ENCODE assay signal across 18 cellular contexts in the genomic region with DNA sequence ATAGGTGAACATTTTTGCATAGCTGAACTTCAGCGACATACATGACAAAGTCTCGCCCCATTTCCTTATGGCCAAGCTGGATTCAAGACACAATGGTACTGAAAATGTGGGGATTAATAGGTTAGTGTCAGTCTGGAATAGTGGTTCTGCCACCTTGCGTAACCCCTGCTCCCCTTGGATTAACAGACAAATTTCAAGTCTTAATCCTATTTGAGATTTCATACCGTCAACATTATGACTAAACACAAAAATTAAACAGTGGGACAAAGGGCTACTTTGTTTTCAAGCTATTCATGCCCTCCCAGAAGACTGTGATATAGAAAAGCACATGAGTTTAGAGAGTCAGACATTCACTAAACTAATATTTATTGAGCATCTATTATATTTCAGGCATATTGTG.
DNase-seq lines count a peak whose midpoint lies in the region; ATAC-seq and TF ChIP-seq lines count a peak whose summit lies in the region.
"Had no signal": no experiment of that assay in that cellular context is flagged by ENCODE, and none has a peak within 500 bp of the region (broad histone marks: within the 10 kb centered on the region; RNA-seq: fewer than 3 reads in every experiment).

No MANE protein-coding gene starts in this region.

- peak overlapping the region in 9 of 11 experiments; percentile 4 to 98 (median 93); a peak in 14 of 22 replicates for H3K27ac ChIP-seq in BLaER1 treated with 17β-estradiol and CSF1 and Interleukin-3, amounts not matched to agents 10 nM and 100 nM
- H3K27ac ChIP-seq in PC-9 (peak overlapping the region; percentile 97), esophagus squamous epithelium (peak overlapping the region in 3 of 4 donors; percentile 21 to 80 (median 36))
- H3K27ac ChIP-seq: SJCRH30 had no signal

- no peak for TF ChIP-seq POLR2A in esophagus squamous epithelium (IDR thresholded peaks at IDR 0.05)

- TF ChIP-seq CTCF in PC-9 (conservative IDR thresholded peaks at IDR 0.05) (no peak), esophagus squamous epithelium (IDR thresholded peaks at IDR 0.05) (no peak)

- H3K27me3 ChIP-seq in BLaER1 treated with 17β-estradiol and CSF1 and Interleukin-3, amounts not matched to agents 10 nM and 100 nM, result no peaks in the 10 kb centered on the region
- no peaks in the 10 kb centered on the region for H3K27me3 ChIP-seq in PC-9 (ENCODE audit: insufficient read depth, low read depth)
- no peaks in the 10 kb centered on the region for H3K27me3 ChIP-seq in esophagus squamous epithelium
- H3K27me3 ChIP-seq: SJCRH30 had no signal

- H4K20me1 ChIP-seq in BLaER1 treated with 17β-estradiol and CSF1 and Interleukin-3, amounts not matched to agents 10 nM and 100 nM, result no peaks in the 10 kb centered on the region
- H4K20me1 ChIP-seq in PC-9 (ENCODE audit: insufficient read depth), result no peaks in the 10 kb centered on the region

- H3K79me2 ChIP-seq in PC-9 (ENCODE audit: low read depth), result peaks cover 2% of the 10 kb centered on the region; the same call in 1 of the 2 replicates

- peak overlapping the region; percentile 76 to 96 (median 88); a peak in 19 of 22 replicates for H3K4me2 ChIP-seq in BLaER1 treated with 17β-estradiol and CSF1 and Interleukin-3, amounts not matched to agents 10 nM and 100 nM
- H3K4me2 ChIP-seq in PC-9, result 0 out of 2 replicates have a peak overlapping the region, but pooled peaks have one; percentile 66

- peaks cover 73% of the 10 kb centered on the region for H3F3A ChIP-seq in PC-9 (ENCODE audit: insufficient read depth, low read depth)

- H3K27ac Mint-ChIP-seq in stimulated activated effector memory CD8-positive, alpha-beta T cell treated with anti-CD3 and anti-CD28 coated beads, Interleukin-12 subunit alpha, Interleukin-12 subunit beta, amount 100 ng/mL, for 72 hours, result peak overlapping the region; percentile 93
- H3K27ac Mint-ChIP-seq: H9 had no signal

- H3K4me3 ChIP-seq in BLaER1 treated with 17β-estradiol and CSF1 and Interleukin-3, amounts not matched to agents 10 nM and 100 nM, result no peak overlapping the region
- H3K4me3 ChIP-seq in PC-9 (no peak overlapping the region), esophagus squamous epithelium (no peak overlapping the region)
- H3K4me3 ChIP-seq: SJCRH30 had no signal

- H3K9me2 ChIP-seq in PC-9 (ENCODE audit: insufficient read depth), result no peaks in the 10 kb centered on the region

- H3K4me3 Mint-ChIP-seq in stimulated activated effector memory CD8-positive, alpha-beta T cell treated with anti-CD3 and anti-CD28 coated beads, Interleukin-12 subunit alpha, Interleukin-12 subunit beta, amount 100 ng/mL, for 72 hours, result no peak overlapping the region
- H3K4me3 Mint-ChIP-seq: CD4-positive, alpha-beta T cell; H9; IgD-negative memory B cell had no signal

- H3K9me3 ChIP-seq in BLaER1 treated with 17β-estradiol and CSF1 and Interleukin-3, amounts not matched to agents 10 nM and 100 nM (replicated peaks in 1 of 11), result peaks cover 0 to 1% (median 0%) of the 10 kb centered on the region in 11 experiments; a peak in 1 of 22 replicates
- H3K9me3 ChIP-seq in PC-9 (ENCODE audit: insufficient read depth, low read depth), result peaks cover 4% of the 10 kb centered on the region; the same call in 1 of the 2 replicates
- H3K9me3 ChIP-seq in esophagus squamous epithelium, result no peaks in the 10 kb centered on the region
- H3K9me3 ChIP-seq: SJCRH30 had no signal

- H3K9ac ChIP-seq in BLaER1 treated with 17β-estradiol and CSF1 and Interleukin-3, amounts not matched to agents 10 nM and 100 nM, result no peak overlapping the region

- BruUV-seq in PC-9 (replicated peaks; lab: Mats Ljungman, UMichigan), result no TSS peak

- POLR2A ChIA-PET in PC-9 (lab: Charles Lee; ENCODE audit: unreplicated experiment), result interaction anchor here (0.6 kb wide), 1 partner anchor 10 kb away, joined by 3 read pairs; no protein-coding TSS in a partner anchor

- H3K9me3 Mint-ChIP-seq in stimulated activated effector memory CD8-positive, alpha-beta T cell treated with anti-CD3 and anti-CD28 coated beads, Interleukin-12 subunit alpha, Interleukin-12 subunit beta, amount 100 ng/mL, for 72 hours, result no peaks in the 10 kb centered on the region
- H3K9me3 Mint-ChIP-seq: CD4-positive, alpha-beta T cell; H9; IgD-negative memory B cell had no signal

- CTCF ChIA-PET in PC-9 (lab: Charles Lee), result no interaction called here

- 66 to 77% methylated on average over 4 of the region's 4 CpGs for WGBS in esophagus squamous epithelium, 2 donors

- peaks cover 0 to 4% (median 0%) of the 10 kb centered on the region in 11 experiments; a peak in 1 of 22 replicates for H3K36me3 ChIP-seq in BLaER1 treated with 17β-estradiol and CSF1 and Interleukin-3, amounts not matched to agents 10 nM and 100 nM
- H3K36me3 ChIP-seq in PC-9 (ENCODE audit: low read depth) (no peaks in the 10 kb centered on the region), esophagus squamous epithelium (peaks cover 0 to 8% (median 0%) of the 10 kb centered on the region in 3 donors)
- H3K36me3 ChIP-seq: SJCRH30 had no signal

- ATAC-seq in stimulated activated effector memory CD8-positive, alpha-beta T cell treated with anti-CD3 and anti-CD28 coated beads, Interleukin-12 subunit alpha, Interleukin-12 subunit beta, amount 100 ng/mL, for 72 hours, result no peak

- peaks cover 98 to 100% (median 99%) of the 10 kb centered on the region in 10 experiments for H3K4me1 ChIP-seq in BLaER1 treated with 17β-estradiol and CSF1 and Interleukin-3, amounts not matched to agents 10 nM and 100 nM
- H3K4me1 ChIP-seq in PC-9 (replicated peaks; ENCODE audit: insufficient read depth) (peaks cover 79% of the 10 kb centered on the region), esophagus squamous epithelium (peaks cover 15 to 87% (median 63%) of the 10 kb centered on the region in 3 donors)

- intact Hi-C loops in PC-9 (cut with micrococcal nuclease; ENCODE audit: unreplicated experiment), result no loop called here
- intact Hi-C loops in esophagus squamous epithelium (cut with DNase I), result no loop called here

- peaks cover 26% of the 10 kb centered on the region for H3K36me3 Mint-ChIP-seq in stimulated activated effector memory CD8-positive, alpha-beta T cell treated with anti-CD3 and anti-CD28 coated beads, Interleukin-12 subunit alpha, Interleukin-12 subunit beta, amount 100 ng/mL, for 72 hours

- no peak overlapping the region for H2AFZ ChIP-seq in PC-9

- peaks cover 57% of the 10 kb centered on the region for H3K4me1 Mint-ChIP-seq in stimulated activated effector memory CD8-positive, alpha-beta T cell treated with anti-CD3 and anti-CD28 coated beads, Interleukin-12 subunit alpha, Interleukin-12 subunit beta, amount 100 ng/mL, for 72 hours

- DNase-seq in PC-9, result no peak
- DNase-seq in esophagus squamous epithelium (lab: John Stamatoyannopoulos, UW), result no peak
- DNase-seq in stimulated activated effector memory CD8-positive, alpha-beta T cell treated with anti-CD3 and anti-CD28 coated beads, Interleukin-12 subunit alpha, Interleukin-12 subunit beta, amount 100 ng/mL, for 72 hours (ENCODE audit: low spot score in 2 of 2), result no peak
- no peak for DNase-seq in midbrain (lab: John Stamatoyannopoulos, UW)
- DNase-seq in iPS-NIHi7 (ENCODE audit: extremely low spot score), result no peak
- no peak for DNase-seq in putamen (ENCODE audit: low spot score)
- DNase-seq: ACHN; AML-193; CD4-positive, alpha-beta T cell; H9; Kasumi-1; MM.1S; NCI-H1092 treated with DMSO at 0.1 percent for 48 hours; NCI-H1694; NCI-H524 treated with DMSO at 0.1 percent for 48 hours; SJCRH30 had no signal

Comparison
In these comparisons a context has a peak if more than half of its experiments do, and no peak if none do; other contexts are left out.
1. H3K27ac ChIP-seq: peak in every context shown above with its lines; median percentile 97 in PC-9; 93 in BLaER1 treated with 17β-estradiol and CSF1 and Interleukin-3, amounts not matched to agents 10 nM and 100 nM; 36 in esophagus squamous epithelium.